Comparison of ENCODE assay signal across 8 cellular contexts in the genomic region with DNA sequence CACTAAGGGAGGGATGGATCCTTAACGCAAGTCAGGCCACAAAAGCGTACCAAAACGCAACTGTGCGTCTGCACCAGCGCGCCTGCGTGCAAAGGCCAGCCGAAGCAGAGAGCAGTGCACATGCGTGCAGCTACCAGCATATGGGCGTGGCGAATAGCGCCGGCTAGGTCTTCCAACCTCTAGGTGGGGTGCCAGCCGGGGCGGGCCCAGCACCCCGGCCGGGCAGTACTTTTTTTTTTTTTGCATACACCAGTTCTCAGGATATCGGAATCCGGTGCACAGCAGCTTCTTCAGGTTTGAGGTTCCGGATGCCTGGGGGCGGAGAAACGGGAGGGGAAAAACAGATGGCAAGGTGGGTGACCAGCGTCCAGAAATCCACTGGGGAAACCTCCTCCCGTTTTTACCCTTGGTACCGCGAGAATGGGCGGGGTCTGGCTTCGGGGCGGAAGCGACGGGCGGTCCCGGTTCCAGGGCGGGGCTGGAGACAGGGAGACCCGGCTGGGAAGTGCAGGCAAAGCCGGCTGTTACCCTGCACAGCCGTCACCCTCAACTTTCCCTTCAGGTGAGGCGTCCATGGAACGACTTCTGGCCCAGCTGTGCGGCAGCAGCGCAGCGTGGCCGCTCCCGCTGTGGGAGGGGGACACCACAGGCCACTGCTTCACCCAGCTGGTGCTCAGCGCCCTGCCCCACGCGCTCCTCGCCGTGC. TPM values are rescaled to one million over a fixed set of nuclear protein-coding genes. Genes with fewer than 3 reads are reported as not detected.
A peak's percentile ranks its signal among the peaks of the same experiment; 100 is the strongest.
DNase-seq lines count a peak whose midpoint lies in the region; ATAC-seq, FAIRE-seq and TF ChIP-seq lines count a peak whose summit lies in the region.

A gene with protein sequence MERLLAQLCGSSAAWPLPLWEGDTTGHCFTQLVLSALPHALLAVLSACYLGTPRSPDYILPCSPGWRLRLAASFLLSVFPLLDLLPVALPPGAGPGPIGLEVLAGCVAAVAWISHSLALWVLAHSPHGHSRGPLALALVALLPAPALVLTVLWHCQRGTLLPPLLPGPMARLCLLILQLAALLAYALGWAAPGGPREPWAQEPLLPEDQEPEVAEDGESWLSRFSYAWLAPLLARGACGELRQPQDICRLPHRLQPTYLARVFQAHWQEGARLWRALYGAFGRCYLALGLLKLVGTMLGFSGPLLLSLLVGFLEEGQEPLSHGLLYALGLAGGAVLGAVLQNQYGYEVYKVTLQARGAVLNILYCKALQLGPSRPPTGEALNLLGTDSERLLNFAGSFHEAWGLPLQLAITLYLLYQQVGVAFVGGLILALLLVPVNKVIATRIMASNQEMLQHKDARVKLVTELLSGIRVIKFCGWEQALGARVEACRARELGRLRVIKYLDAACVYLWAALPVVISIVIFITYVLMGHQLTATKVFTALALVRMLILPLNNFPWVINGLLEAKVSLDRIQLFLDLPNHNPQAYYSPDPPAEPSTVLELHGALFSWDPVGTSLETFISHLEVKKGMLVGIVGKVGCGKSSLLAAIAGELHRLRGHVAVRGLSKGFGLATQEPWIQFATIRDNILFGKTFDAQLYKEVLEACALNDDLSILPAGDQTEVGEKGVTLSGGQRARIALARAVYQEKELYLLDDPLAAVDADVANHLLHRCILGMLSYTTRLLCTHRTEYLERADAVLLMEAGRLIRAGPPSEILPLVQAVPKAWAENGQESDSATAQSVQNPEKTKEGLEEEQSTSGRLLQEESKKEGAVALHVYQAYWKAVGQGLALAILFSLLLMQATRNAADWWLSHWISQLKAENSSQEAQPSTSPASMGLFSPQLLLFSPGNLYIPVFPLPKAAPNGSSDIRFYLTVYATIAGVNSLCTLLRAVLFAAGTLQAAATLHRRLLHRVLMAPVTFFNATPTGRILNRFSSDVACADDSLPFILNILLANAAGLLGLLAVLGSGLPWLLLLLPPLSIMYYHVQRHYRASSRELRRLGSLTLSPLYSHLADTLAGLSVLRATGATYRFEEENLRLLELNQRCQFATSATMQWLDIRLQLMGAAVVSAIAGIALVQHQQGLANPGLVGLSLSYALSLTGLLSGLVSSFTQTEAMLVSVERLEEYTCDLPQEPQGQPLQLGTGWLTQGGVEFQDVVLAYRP (N-terminal part only) (plus strand): TSS at position 136 of the 706 bp plus-strand sequence. CDS start 438 bp downstream, at position 574.

- peak; percentile 98 for ATAC-seq in stimulated activated naive CD8-positive, alpha-beta T cell treated with anti-CD3 and anti-CD28 coated beads, Interleukin-15, amount 100 ng/mL, for 72 hours

- peaks cover 7% of the 10 kb centered on the region for H3K23me2 ChIP-seq in H9 (ENCODE audit: insufficient read length, low read depth, low read length, poor library complexity, severe bottlenecking)

- DNase-seq in H9, result peak; percentile 96
- DNase-seq in MG63, result peak; percentile 91
- DNase-seq in SHP77 treated with DMSO at 0.1 percent for 48 hours (lab: John Stamatoyannopoulos, UW), result peak; percentile 94
- DNase-seq in activated effector memory CD4-positive, alpha-beta T cell treated with anti-CD3 and anti-CD28 coated beads, Interleukin-2, amount 50 U/mL, for 16 hours, result peak; percentile 98
- DNase-seq in fibroblast of the conjunctiva (ENCODE audit: low read depth), result peak; percentile 93
- peak; percentile 94 for DNase-seq in nephron progenitor cell
- DNase-seq in stimulated activated naive CD8-positive, alpha-beta T cell treated with anti-CD3 and anti-CD28 coated beads, Interleukin-15, amount 100 ng/mL, for 72 hours, result peak; percentile 91 to 96

- no peaks in the 10 kb centered on the region for H3K36me3 ChIP-seq in MG63

- H2BK5ac ChIP-seq in H9 (ENCODE audit: insufficient read length, low read length), result no peak within 1 kb of the TSS

- WGBS in H9 (ENCODE audit: extremely low coverage, insufficient read length, low lambda C conversion rate), result no CpG with 5 or more reads among the region's 49 CpGs

- H3K9me3 ChIP-seq in H9 (ENCODE audit: control insufficient read depth, low read depth, low read length) (no peaks in the 10 kb centered on the region), MG63 (no peaks in the 10 kb centered on the region)

- H2AFZ ChIP-seq in H9 (ENCODE audit: low read length), result no peak within 1 kb of the TSS

- no peak within 1 kb of the TSS for H2BK20ac ChIP-seq in H9 (ENCODE audit: low read depth, low read length, poor library complexity, severe bottlenecking)

- peaks cover 4% of the 10 kb centered on the region; the same call in 1 of the 2 replicates for H3K4me1 ChIP-seq in H9 (ENCODE audit: insufficient read depth, low read length)

- H3K18ac ChIP-seq in H9 (ENCODE audit: insufficient read length, low read depth, low read length), result peak within 1 kb of the TSS; percentile 1

- H4K5ac ChIP-seq in H9 (ENCODE audit: insufficient read length, low read depth, low read length), result no peak within 1 kb of the TSS

- H3K9ac ChIP-seq in H9 (ENCODE audit: extremely low read depth, insufficient read length, low read length), result peak within 1 kb of the TSS; percentile 41

- no peak within 1 kb of the TSS for H4K91ac ChIP-seq in H9 (ENCODE audit: insufficient read length, low read depth, low read length)

- H4K20me1 ChIP-seq in H9 (ENCODE audit: control insufficient read depth, insufficient read depth, insufficient read length), result no peaks in the 10 kb centered on the region

- H3K79me1 ChIP-seq in H9 (ENCODE audit: insufficient read depth, low read depth, low read length, poor library complexity, severe bottlenecking), result no peaks in the 10 kb centered on the region

- H3K56ac ChIP-seq in H9 (ENCODE audit: insufficient read length, low read depth, low read length), result no peak within 1 kb of the TSS

- no peaks in the 10 kb centered on the region for H3K79me2 ChIP-seq in H9 (ENCODE audit: insufficient read depth, low read length)

- H3K4ac ChIP-seq in H9 (ENCODE audit: low read depth, low read length), result no peak within 1 kb of the TSS

- H3K27me3 Mint-ChIP-seq in H9 (ENCODE audit: low read depth) (peaks cover 10% of the 10 kb centered on the region), nephron progenitor cell (ENCODE audit: low read depth, poor library complexity) (peaks cover 3% of the 10 kb centered on the region)
- no peaks in the 10 kb centered on the region for H3K27me3 Mint-ChIP-seq in stimulated activated naive CD8-positive, alpha-beta T cell treated with anti-CD3 and anti-CD28 coated beads, Interleukin-15, amount 100 ng/mL, for 72 hours

- peak within 1 kb of the TSS; percentile 41 for H3K4me2 ChIP-seq in H9 (ENCODE audit: insufficient read depth, insufficient read length, low read length)

- H3K27me3 ChIP-seq in H9 (ENCODE audit: insufficient read depth, low read length), result no peaks in the 10 kb centered on the region
- no peaks in the 10 kb centered on the region for H3K27me3 ChIP-seq in MG63

- TF ChIP-seq CTCF in H9 (conservative IDR thresholded peaks at IDR 0.05) (peak; percentile 51; the same call in 2 of the 3 replicates), nephron progenitor cell (IDR thresholded peaks at IDR 0.05) (no peak)

- H3K36me3 Mint-ChIP-seq in H9 (ENCODE audit: insufficient read depth in 1 of 3, low read depth in 3 of 3) (peaks cover 0 to 7% (median 2%) of the 10 kb centered on the region in 3 experiments; a peak in 4 of 7 replicates), nephron progenitor cell (ENCODE audit: low read depth) (peaks cover 11% of the 10 kb centered on the region)

- H3K4me3 Mint-ChIP-seq in H9, result peak within 1 kb of the TSS; percentile 90
- H3K4me3 Mint-ChIP-seq in nephron progenitor cell, result peak within 1 kb of the TSS; percentile 93
- H3K4me3 Mint-ChIP-seq in stimulated activated naive CD8-positive, alpha-beta T cell treated with anti-CD3 and anti-CD28 coated beads, Interleukin-15, amount 100 ng/mL, for 72 hours, result peak within 1 kb of the TSS; percentile 93 to 96

- no peak within 1 kb of the TSS for H2BK120ac ChIP-seq in H9 (ENCODE audit: low read depth, low read length, poor library complexity, severe bottlenecking)

- H3K27ac Mint-ChIP-seq in H9 (peak within 1 kb of the TSS; percentile 95 to 98 (median 96); a peak in 6 of 7 replicates), nephron progenitor cell (peak within 1 kb of the TSS; percentile 97)
- H3K27ac Mint-ChIP-seq in stimulated activated naive CD8-positive, alpha-beta T cell treated with anti-CD3 and anti-CD28 coated beads, Interleukin-15, amount 100 ng/mL, for 72 hours, result peak within 1 kb of the TSS; percentile 96 to 99

- no peak within 1 kb of the TSS for H4K8ac ChIP-seq in H9 (replicated peaks; ENCODE audit: insufficient read length, low read depth, low read length)

- no peak within 1 kb of the TSS for H3K23ac ChIP-seq in H9 (ENCODE audit: insufficient read length, low read depth, low read length)

- peaks cover 14 to 15% of the 10 kb centered on the region in 2 experiments; a peak in 4 of 5 replicates for H3K9me3 Mint-ChIP-seq in H9
- H3K9me3 Mint-ChIP-seq in nephron progenitor cell, result peaks cover 39% of the 10 kb centered on the region
- no peaks in the 10 kb centered on the region for H3K9me3 Mint-ChIP-seq in stimulated activated naive CD8-positive, alpha-beta T cell treated with anti-CD3 and anti-CD28 coated beads, Interleukin-15, amount 100 ng/mL, for 72 hours

- H2BK15ac ChIP-seq in H9 (ENCODE audit: low read depth, low read length), result no peak within 1 kb of the TSS

- peak within 1 kb of the TSS; percentile 73 for H3K4me3 ChIP-seq in MG63

- no peak within 1 kb of the TSS for H2AK5ac ChIP-seq in H9 (ENCODE audit: insufficient read length, low read length)

- peaks cover 14% of the 10 kb centered on the region in 2 experiments for H3K4me1 Mint-ChIP-seq in H9
- H3K4me1 Mint-ChIP-seq in nephron progenitor cell, result peaks cover 14% of the 10 kb centered on the region
- peaks cover 18% of the 10 kb centered on the region for H3K4me1 Mint-ChIP-seq in stimulated activated naive CD8-positive, alpha-beta T cell treated with anti-CD3 and anti-CD28 coated beads, Interleukin-15, amount 100 ng/mL, for 72 hours

- H3T11ph ChIP-seq in H9 (ENCODE audit: low read length), result no peak within 1 kb of the TSS

- no peak within 1 kb of the TSS for H3K27ac ChIP-seq in H9 (ENCODE audit: insufficient read length, low read depth, low read length)

- H3K14ac ChIP-seq in H9 (ENCODE audit: insufficient read depth, low read length), result no peak within 1 kb of the TSS

- no peak within 1 kb of the TSS for H2BK12ac ChIP-seq in H9 (ENCODE audit: insufficient read length, low read depth, low read length)

- peak; percentile 95 for FAIRE-seq in G401.6 (lab: Jason Lieb, UNC)

RNA-seq across cellular contexts. Expression of the gene that starts here (rescaled TPM):
- total RNA-seq in H9 (2021), result 28.0 and 31.8 TPM in 2 replicates
- total RNA-seq in MG63 (2014; rRNA removed; shearing (Covaris generic); ENCODE audit: low replicate concordance), result 2.1 and 3.5 TPM in 2 replicates
